Comparison of ENCODE assay signal across 13 cellular contexts in genomic region chr22:20092477-20092854, GRCh38. TPM values are rescaled to one million over a fixed set of nuclear protein-coding genes. Genes with fewer than 3 reads are reported as not detected.
"Had no signal": no experiment of that assay in that cellular context is flagged by ENCODE, and none has a peak within 500 bp of the region (broad histone marks: within the 10 kb centered on the region; RNA-seq: fewer than 3 reads in every experiment).

No MANE protein-coding gene starts in this region.

- H3K27ac ChIP-seq: ascending aorta, esophagus squamous epithelium, foreskin keratinocyte, pancreas, transverse colon had no signal

- H3K9me3 ChIP-seq: ascending aorta, esophagus squamous epithelium, pancreas, transverse colon had no signal

- H3K4me1 ChIP-seq: esophagus squamous epithelium, foreskin keratinocyte, pancreas, transverse colon had no signal

- DNase-seq: activated CD4-positive, alpha-beta T cell treated with anti-CD3 and anti-CD28 coated beads, Interleukin-2, amount 50 U/mL, for 4 hours; esophagus squamous epithelium; foreskin keratinocyte; pancreas; small intestine; substantia nigra; transverse colon had no signal

- ATAC-seq: foreskin keratinocyte, pancreas had no signal

- H3K9me3 Mint-ChIP-seq: activated naive CD4-positive, alpha-beta T cell treated with anti-CD3 and anti-CD28 coated beads, Interleukin-2, amount 50 U/mL, for 24 hours; memory B cell; neural crest cell had no signal

- H3K4me3 Mint-ChIP-seq: activated naive CD4-positive, alpha-beta T cell treated with anti-CD3 and anti-CD28 coated beads, Interleukin-2, amount 50 U/mL, for 24 hours; memory B cell; neural crest cell had no signal

- H3K27me3 Mint-ChIP-seq: activated naive CD4-positive, alpha-beta T cell treated with anti-CD3 and anti-CD28 coated beads, Interleukin-2, amount 50 U/mL, for 24 hours; memory B cell had no signal

- H3K27me3 ChIP-seq: ascending aorta, esophagus squamous epithelium, foreskin keratinocyte, pancreas, transverse colon had no signal

- H3K4me3 ChIP-seq: ascending aorta, esophagus squamous epithelium, pancreas, transverse colon had no signal

- H3K4me1 Mint-ChIP-seq: memory B cell, neural crest cell had no signal

- H3K27ac Mint-ChIP-seq: activated naive CD4-positive, alpha-beta T cell treated with anti-CD3 and anti-CD28 coated beads, Interleukin-2, amount 50 U/mL, for 24 hours; memory B cell had no signal

RNA-seq across cellular contexts. Expression of gene CCDC188, which starts 58.4 kb away (rescaled TPM):
- total RNA-seq: ascending aorta, bronchial epithelial cell, foreskin keratinocyte, left lobe of liver had no signal
